34 cellular contexts compared by ENCODE assay signal in genomic region chr18:70263336-70263735, GRCh38.
"Had no signal": no experiment of that assay in that cellular context is flagged by ENCODE, and none has a peak within 500 bp of the region (broad histone marks: within the 10 kb centered on the region; RNA-seq: fewer than 3 reads in every experiment).

No MANE protein-coding gene starts in this region.

- H3K9ac ChIP-seq: KMS-11 had no signal

- H3K4me2 ChIP-seq: KMS-11 had no signal

- H3K36me3 ChIP-seq: MG63 had no signal

- H3K4me3 ChIP-seq: MG63 had no signal

- H3K27ac ChIP-seq: KMS-11 had no signal

- DNase-seq: Karpas-422, Kasumi-1, MG63, MM.1S, MV-4-11, NCI-H1048, NCI-H1092, NCI-H1092 treated with DMSO at 0.1 percent for 48 hours, NCI-H1105, NCI-H1105 treated with DMSO at 0.1 percent for 48 hours, NCI-H1417, NCI-H1417 treated with DMSO at 0.1 percent for 48 hours, NCI-H1436, NCI-H146, NCI-H1694, NCI-H1694 treated with DMSO at 0.1 percent for 48 hours, NCI-H187, NCI-H187 treated with DMSO at 0.1 percent for 48 hours, NCI-H1930, NCI-H2029, NCI-H2029 treated with DMSO at 0.1 percent for 48 hours, NCI-H2081, NCI-H2081 treated with DMSO at 0.1 percent for 48 hours, NCI-H2107, NCI-H2171, NCI-H2171 treated with DMSO at 0.1 percent for 48 hours, NCI-H2227 treated with DMSO at 0.1 percent for 48 hours, NCI-H226, NCI-H345, NCI-H446, NCI-H446 treated with DMSO at 0.1 percent for 48 hours, NCI-H510A, NCI-H510A treated with DMSO at 0.1 percent for 48 hours had no signal

- H3K9me3 ChIP-seq: MG63 had no signal

- H3K27me3 ChIP-seq: MG63 had no signal
